ENCODE assay signal across 9 cellular contexts in genomic region chr4:4575284-4576211, GRCh38. TPM values are rescaled to one million over a fixed set of nuclear protein-coding genes. Genes with fewer than 3 reads are reported as not detected.
DNase-seq lines count a peak whose midpoint lies in the region; ATAC-seq and TF ChIP-seq lines count a peak whose summit lies in the region.
"Had no signal": no experiment of that assay in that cellular context is flagged by ENCODE, and none has a peak within 500 bp of the region (broad histone marks: within the 10 kb centered on the region; RNA-seq: fewer than 3 reads in every experiment).

No MANE protein-coding gene starts in this region.

- POLR2A ChIA-PET in RWPE1 (lab: Yijun Ruan, JAX; ENCODE audit: low non-redundant PET) = no interaction called here

- H3K4me1 ChIP-seq in heart right ventricle = peaks cover 0 to 9% (median 0%) of the 10 kb centered on the region in 9 donors
- H3K4me1 ChIP-seq in prostate gland (replicated peaks) = no peaks in the 10 kb centered on the region

- WGBS in heart right ventricle, 2 donors = 9% methylated on average over 70 to 71 of the region's 71 CpGs
- 10% methylated on average over 67 of the region's 71 CpGs for WGBS in prostate gland

- H3K27me3 ChIP-seq in heart right ventricle = peaks cover 0 to 3% (median 0%) of the 10 kb centered on the region in 7 donors
- no peaks in the 10 kb centered on the region for H3K27me3 ChIP-seq in prostate gland (replicated peaks; ENCODE audit: insufficient read depth)

- DNase-seq in NCI-H1417 (lab: John Stamatoyannopoulos, UW) (peak; percentile 74 to 75 (median 74)), NCI-H1417 treated with DMSO at 0.1 percent for 48 hours (lab: John Stamatoyannopoulos, UW) (no peak), RWPE1 (ENCODE audit: low spot score) (peak; percentile 14), heart right ventricle (peak; percentile 42 to 73), prostate gland (ENCODE audit: low spot score) (peak; percentile 10), ureter (ENCODE audit: low spot score) (peak; percentile 51)
- peak; percentile 74 for DNase-seq in activated naive CD8-positive, alpha-beta T cell treated with anti-CD3 and anti-CD28 coated beads for 36 hours
- DNase-seq: DND-41 had no signal

- H3K36me3 ChIP-seq in heart right ventricle = no peaks in the 10 kb centered on the region
- no peaks in the 10 kb centered on the region for H3K36me3 ChIP-seq in prostate gland

- no peaks in the 10 kb centered on the region for H3K9me3 ChIP-seq in heart right ventricle
- H3K9me3 ChIP-seq in prostate gland = no peaks in the 10 kb centered on the region

- H3K36me3 Mint-ChIP-seq in activated naive CD8-positive, alpha-beta T cell treated with anti-CD3 and anti-CD28 coated beads for 36 hours = peaks cover 16% of the 10 kb centered on the region

- ATAC-seq in HG03039 (IDR thresholded peaks at IDR 0.05; ENCODE audit: unreplicated experiment) (peak; percentile 82), heart right ventricle (peak; percentile 86 to 93 (median 90))

- peak overlapping the region; percentile 36 for H3K27ac ChIP-seq in RWPE1
- H3K27ac ChIP-seq in heart right ventricle = peak overlapping the region; percentile 59 to 92 (median 74)
- peak overlapping the region; percentile 65 to 81 for H3K27ac ChIP-seq in prostate gland

- no peak overlapping the region for H3K27ac Mint-ChIP-seq in activated naive CD8-positive, alpha-beta T cell treated with anti-CD3 and anti-CD28 coated beads for 36 hours

- peak overlapping the region; percentile 53 to 83 (median 71) for H3K4me3 ChIP-seq in heart right ventricle
- H3K4me3 ChIP-seq in prostate gland = peak overlapping the region; percentile 56 to 65

- H3K9me3 Mint-ChIP-seq in activated naive CD8-positive, alpha-beta T cell treated with anti-CD3 and anti-CD28 coated beads for 36 hours = no peaks in the 10 kb centered on the region

- H3K27me3 Mint-ChIP-seq in activated naive CD8-positive, alpha-beta T cell treated with anti-CD3 and anti-CD28 coated beads for 36 hours = no peaks in the 10 kb centered on the region

- TF ChIP-seq CTCF in RWPE1 (conservative IDR thresholded peaks at IDR 0.05; ENCODE audit: low read depth) = peak; percentile 41
- TF ChIP-seq CTCF in heart right ventricle (IDR thresholded peaks at IDR 0.05) = peak; percentile 35 to 66 (median 56)
- TF ChIP-seq CTCF in prostate gland (IDR thresholded peaks at IDR 0.05) = peak in 3 of 4 experiments; percentile 21 to 70 (median 43)

- H3K4me3 Mint-ChIP-seq in activated naive CD8-positive, alpha-beta T cell treated with anti-CD3 and anti-CD28 coated beads for 36 hours = peak overlapping the region; percentile 66

- CTCF ChIA-PET in RWPE1 (lab: Yijun Ruan, JAX) = interaction anchor here (0.7 kb wide), 1 partner anchor 9 kb away, joined by 3 read pairs; no protein-coding TSS in a partner anchor

- peaks cover 9% of the 10 kb centered on the region for H3K4me1 Mint-ChIP-seq in activated naive CD8-positive, alpha-beta T cell treated with anti-CD3 and anti-CD28 coated beads for 36 hours

- intact Hi-C loops in heart right ventricle (cut with DNase I) (no loop called here), prostate gland (cut with DNase I) (no loop called here)

- TF ChIP-seq POLR2A in prostate gland (IDR thresholded peaks at IDR 0.05) = no peak

RNA-seq across cellular contexts. Expression of gene STX18, which starts 33.7 kb away (rescaled TPM):
- total RNA-seq in activated naive CD8-positive, alpha-beta T cell treated with anti-CD3 and anti-CD28 coated beads for 36 hours = 10 to 100 TPM; 23.7 to 25.9 TPM
- total RNA-seq in heart right ventricle = 10 to 100 TPM; 13.5 to 22.5 (median 18.0) TPM
- 10 to 100 TPM; 20.2 to 24.5 TPM for polyA plus RNA-seq in heart right ventricle
- 10 to 100 TPM; 24.1 to 33.5 TPM for total RNA-seq in prostate gland
- 34.6 TPM for total RNA-seq in ureter
